24 cellular contexts compared by ENCODE assay signal in genomic region chr16:53323924-53324323, GRCh38.
A peak's percentile ranks its signal among the peaks of the same experiment; 100 is the strongest.
DNase-seq lines count a peak whose midpoint lies in the region; ATAC-seq and TF ChIP-seq lines count a peak whose summit lies in the region.
"Had no signal": no experiment of that assay in that cellular context is flagged by ENCODE, and none has a peak within 500 bp of the region (broad histone marks: within the 10 kb centered on the region; RNA-seq: fewer than 3 reads in every experiment).

No MANE protein-coding gene starts in this region.

- no peak for TF ChIP-seq POLR2A in NB4 (IDR thresholded peaks at IDR 0.05; ENCODE audit: extremely low read depth, insufficient read length)

- H3K4me3 ChIP-seq in NB4 (ENCODE audit: low read depth, low read length) = no peak overlapping the region
- H3K4me3 ChIP-seq: GM23248, Peyer's patch had no signal

- in situ Hi-C loops in GM13977 (cut with MboI; ENCODE audit: low pct_unique_long_range_greater_than_20kb, low sequenced_read_pairs, unreplicated experiment) = no loop called here

- peak overlapping the region; percentile 29 for H3K27ac Mint-ChIP-seq in activated T-cell treated with anti-CD3 and anti-CD28 coated beads, Interleukin-2, amount 50 U/mL, for 72 hours
- no peak overlapping the region for H3K27ac Mint-ChIP-seq in activated T-cell treated with anti-CD3 and anti-CD28 coated beads, Interleukin-2, amount 50 U/mL, for 24 hours
- H3K27ac Mint-ChIP-seq in mesothelial cell of epicardium = peak overlapping the region; percentile 64
- H3K27ac Mint-ChIP-seq: B cell had no signal

- no peak for DNase-seq in activated T-cell treated with anti-CD3 and anti-CD28 coated beads, Interleukin-2, amount 50 U/mL, for 72 hours
- no peak for DNase-seq in activated T-cell treated with anti-CD3 and anti-CD28 coated beads, Interleukin-2, amount 50 U/mL, for 24 hours
- DNase-seq in NB4 (ENCODE audit: low read depth) (peak; percentile 30), mesothelial cell of epicardium (ENCODE audit: low spot score in 2 of 2, unreplicated experiment in 2 of 2) (no peak), NCI-H1930 (lab: John Stamatoyannopoulos, UW) (no peak), HuH-7.5 (ENCODE audit: low spot score) (no peak), GM13977 (ENCODE audit: low spot score) (no peak)
- DNase-seq: CD8-positive, alpha-beta memory T cell; DMS79 treated with DMSO at 0.1 percent for 48 hours; GF-D8; GM23248; HCEC 1CT; NCI-H1048; NCI-H1417; NCI-H1694 treated with DMSO at 0.1 percent for 48 hours; NCI-H2081 treated with DMSO at 0.1 percent for 48 hours; NCI-H2171; NCI-H226; NCI-H510A; NCI-H69; OCI-M1; Peyer's patch; SHP77 treated with DMSO at 0.1 percent for 48 hours had no signal

- H3K9me3 Mint-ChIP-seq in activated T-cell treated with anti-CD3 and anti-CD28 coated beads, Interleukin-2, amount 50 U/mL, for 72 hours = peaks cover 1 to 2% of the 10 kb centered on the region in 2 donors
- H3K9me3 Mint-ChIP-seq in activated T-cell treated with anti-CD3 and anti-CD28 coated beads, Interleukin-2, amount 50 U/mL, for 24 hours = no peaks in the 10 kb centered on the region
- no peaks in the 10 kb centered on the region for H3K9me3 Mint-ChIP-seq in mesothelial cell of epicardium

- H3K4me3 Mint-ChIP-seq in activated T-cell treated with anti-CD3 and anti-CD28 coated beads, Interleukin-2, amount 50 U/mL, for 72 hours = no peak overlapping the region
- no peak overlapping the region for H3K4me3 Mint-ChIP-seq in activated T-cell treated with anti-CD3 and anti-CD28 coated beads, Interleukin-2, amount 50 U/mL, for 24 hours
- H3K4me3 Mint-ChIP-seq in mesothelial cell of epicardium = no peak overlapping the region
- H3K4me3 Mint-ChIP-seq: B cell had no signal

- TF ChIP-seq CTCF in NB4 (IDR thresholded peaks at IDR 0.05; ENCODE audit: low read depth, low read length) (no peak), mesothelial cell of epicardium (IDR thresholded peaks at IDR 0.05; ENCODE audit: unreplicated experiment) (no peak), GM13977 (IDR thresholded peaks at IDR 0.05; ENCODE audit: extremely low read depth, insufficient read depth, missing control alignments) (no peak)

- ATAC-seq in activated T-cell treated with anti-CD3 and anti-CD28 coated beads, Interleukin-2, amount 50 U/mL, for 72 hours (replicated peaks in 1 of 2) = no peak

- H3K4me1 Mint-ChIP-seq in activated T-cell treated with anti-CD3 and anti-CD28 coated beads, Interleukin-2, amount 50 U/mL, for 72 hours (ENCODE audit: low read depth) = no peaks in the 10 kb centered on the region
- H3K4me1 Mint-ChIP-seq in activated T-cell treated with anti-CD3 and anti-CD28 coated beads, Interleukin-2, amount 50 U/mL, for 24 hours (ENCODE audit: low read depth) = no peaks in the 10 kb centered on the region
- no peaks in the 10 kb centered on the region for H3K4me1 Mint-ChIP-seq in mesothelial cell of epicardium
- H3K4me1 Mint-ChIP-seq: B cell; CD8-positive, alpha-beta memory T cell had no signal

- peaks cover 0 to 2% of the 10 kb centered on the region in 2 donors for H3K36me3 Mint-ChIP-seq in activated T-cell treated with anti-CD3 and anti-CD28 coated beads, Interleukin-2, amount 50 U/mL, for 72 hours (ENCODE audit: insufficient read depth in 2 of 2)
- H3K36me3 Mint-ChIP-seq in activated T-cell treated with anti-CD3 and anti-CD28 coated beads, Interleukin-2, amount 50 U/mL, for 24 hours (ENCODE audit: low read depth) = peaks cover 32% of the 10 kb centered on the region
- peaks cover 32% of the 10 kb centered on the region for H3K36me3 Mint-ChIP-seq in mesothelial cell of epicardium

- H3K27me3 Mint-ChIP-seq in activated T-cell treated with anti-CD3 and anti-CD28 coated beads, Interleukin-2, amount 50 U/mL, for 72 hours (ENCODE audit: low read depth) = no peaks in the 10 kb centered on the region
- H3K27me3 Mint-ChIP-seq in activated T-cell treated with anti-CD3 and anti-CD28 coated beads, Interleukin-2, amount 50 U/mL, for 24 hours = no peaks in the 10 kb centered on the region
- H3K27me3 Mint-ChIP-seq in mesothelial cell of epicardium (ENCODE audit: low read depth) = no peaks in the 10 kb centered on the region
- H3K27me3 Mint-ChIP-seq: B cell; CD8-positive, alpha-beta memory T cell had no signal
